Comparison of ENCODE assay signal across 1 cellular context in the genomic region with DNA sequence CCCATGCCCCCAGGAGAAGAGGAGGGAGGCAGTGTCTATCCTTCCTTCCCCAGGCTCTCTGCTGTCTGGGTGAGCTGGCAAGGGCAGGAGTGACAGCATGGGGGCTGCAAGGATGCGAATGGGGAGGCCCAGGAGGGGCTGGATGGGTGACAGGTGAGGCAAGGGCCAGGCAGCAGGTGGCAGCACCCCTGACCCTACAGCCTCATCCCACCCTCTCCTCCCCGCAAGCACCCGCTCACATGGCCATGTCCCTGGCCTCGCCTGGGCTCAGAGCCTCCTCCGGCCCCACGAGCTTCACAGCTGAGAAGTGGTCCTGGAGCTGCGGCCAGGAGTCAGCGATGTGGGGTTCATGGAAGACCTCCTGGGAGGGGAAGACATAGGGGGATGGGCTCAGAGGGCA.
TF ChIP-seq lines count a peak whose summit lies in the region.

No MANE protein-coding gene starts in this region.

TF ChIP-seq in SK-N-SH, 30 proteins besides CTCF, POLR2A, EP300 and RAD21 (continued from another document):
- TF ChIP-seq, protein P1, sequence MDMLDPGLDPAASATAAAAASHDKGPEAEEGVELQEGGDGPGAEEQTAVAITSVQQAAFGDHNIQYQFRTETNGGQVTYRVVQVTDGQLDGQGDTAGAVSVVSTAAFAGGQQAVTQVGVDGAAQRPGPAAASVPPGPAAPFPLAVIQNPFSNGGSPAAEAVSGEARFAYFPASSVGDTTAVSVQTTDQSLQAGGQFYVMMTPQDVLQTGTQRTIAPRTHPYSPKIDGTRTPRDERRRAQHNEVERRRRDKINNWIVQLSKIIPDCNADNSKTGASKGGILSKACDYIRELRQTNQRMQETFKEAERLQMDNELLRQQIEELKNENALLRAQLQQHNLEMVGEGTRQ (IDR thresholded peaks at IDR 0.05; ENCODE audit: borderline replicate concordance, low read depth, low read length): no peak
- TF ChIP-seq FOXJ3 (CRISPR knock-in tag; IDR thresholded peaks at IDR 0.05) (no peak), NFIC (IDR thresholded peaks at IDR 0.05; ENCODE audit: borderline replicate concordance) (no peak), ELF1 (IDR thresholded peaks at IDR 0.05) (no peak), GATA2 (CRISPR knock-in tag; IDR thresholded peaks at IDR 0.05) (no peak), RXRA (IDR thresholded peaks at IDR 0.05; ENCODE audit: borderline replicate concordance, low read depth) (no peak), SMC3 (IDR thresholded peaks at IDR 0.05; ENCODE audit: low read depth, low read length) (no peak), YY1 (IDR thresholded peaks at IDR 0.05; ENCODE audit: low read depth) (no peak), TAF1 (IDR thresholded peaks at IDR 0.05; ENCODE audit: borderline replicate concordance, low read depth, low read length) (no peak), TEAD4 (IDR thresholded peaks at IDR 0.05; ENCODE audit: borderline replicate concordance, insufficient read depth) (no peak)
- TF ChIP-seq, protein P2, sequence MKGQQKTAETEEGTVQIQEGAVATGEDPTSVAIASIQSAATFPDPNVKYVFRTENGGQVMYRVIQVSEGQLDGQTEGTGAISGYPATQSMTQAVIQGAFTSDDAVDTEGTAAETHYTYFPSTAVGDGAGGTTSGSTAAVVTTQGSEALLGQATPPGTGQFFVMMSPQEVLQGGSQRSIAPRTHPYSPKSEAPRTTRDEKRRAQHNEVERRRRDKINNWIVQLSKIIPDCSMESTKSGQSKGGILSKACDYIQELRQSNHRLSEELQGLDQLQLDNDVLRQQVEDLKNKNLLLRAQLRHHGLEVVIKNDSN (IDR thresholded peaks at IDR 0.05; ENCODE audit: borderline replicate concordance, low read depth): no peak
- TF ChIP-seq, protein P3, sequence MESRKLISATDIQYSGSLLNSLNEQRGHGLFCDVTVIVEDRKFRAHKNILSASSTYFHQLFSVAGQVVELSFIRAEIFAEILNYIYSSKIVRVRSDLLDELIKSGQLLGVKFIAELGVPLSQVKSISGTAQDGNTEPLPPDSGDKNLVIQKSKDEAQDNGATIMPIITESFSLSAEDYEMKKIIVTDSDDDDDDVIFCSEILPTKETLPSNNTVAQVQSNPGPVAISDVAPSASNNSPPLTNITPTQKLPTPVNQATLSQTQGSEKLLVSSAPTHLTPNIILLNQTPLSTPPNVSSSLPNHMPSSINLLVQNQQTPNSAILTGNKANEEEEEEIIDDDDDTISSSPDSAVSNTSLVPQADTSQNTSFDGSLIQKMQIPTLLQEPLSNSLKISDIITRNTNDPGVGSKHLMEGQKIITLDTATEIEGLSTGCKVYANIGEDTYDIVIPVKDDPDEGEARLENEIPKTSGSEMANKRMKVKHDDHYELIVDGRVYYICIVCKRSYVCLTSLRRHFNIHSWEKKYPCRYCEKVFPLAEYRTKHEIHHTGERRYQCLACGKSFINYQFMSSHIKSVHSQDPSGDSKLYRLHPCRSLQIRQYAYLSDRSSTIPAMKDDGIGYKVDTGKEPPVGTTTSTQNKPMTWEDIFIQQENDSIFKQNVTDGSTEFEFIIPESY (IDR thresholded peaks at IDR 0.05; ENCODE audit: borderline replicate concordance, low read depth): no peak
